1 cellular context compared by ENCODE assay signal in genomic region chr13:47175172-47175806, GRCh38.
TF ChIP-seq lines count a peak whose summit lies in the region.

No MANE protein-coding gene starts in this region.

TF ChIP-seq in HepG2, 621 proteins besides CTCF, POLR2A, EP300 and RAD21 (continued from another document):
- TF ChIP-seq ZBTB46 (CRISPR knock-in tag; IDR thresholded peaks at IDR 0.05; ENCODE audit: borderline replicate concordance) (no peak), PRPF4 (IDR thresholded peaks at IDR 0.05; ENCODE audit: low read depth, low read length, poor library complexity, severe bottlenecking) (no peak), CCAR2 (optimal IDR thresholded peaks at IDR 0.05; ENCODE audit: low read depth, low read length) (no peak)
TF ChIP-seq in HepG2: peak in this region for 0.
